ENCODE assay signal across 2 cellular contexts in the genomic region with DNA sequence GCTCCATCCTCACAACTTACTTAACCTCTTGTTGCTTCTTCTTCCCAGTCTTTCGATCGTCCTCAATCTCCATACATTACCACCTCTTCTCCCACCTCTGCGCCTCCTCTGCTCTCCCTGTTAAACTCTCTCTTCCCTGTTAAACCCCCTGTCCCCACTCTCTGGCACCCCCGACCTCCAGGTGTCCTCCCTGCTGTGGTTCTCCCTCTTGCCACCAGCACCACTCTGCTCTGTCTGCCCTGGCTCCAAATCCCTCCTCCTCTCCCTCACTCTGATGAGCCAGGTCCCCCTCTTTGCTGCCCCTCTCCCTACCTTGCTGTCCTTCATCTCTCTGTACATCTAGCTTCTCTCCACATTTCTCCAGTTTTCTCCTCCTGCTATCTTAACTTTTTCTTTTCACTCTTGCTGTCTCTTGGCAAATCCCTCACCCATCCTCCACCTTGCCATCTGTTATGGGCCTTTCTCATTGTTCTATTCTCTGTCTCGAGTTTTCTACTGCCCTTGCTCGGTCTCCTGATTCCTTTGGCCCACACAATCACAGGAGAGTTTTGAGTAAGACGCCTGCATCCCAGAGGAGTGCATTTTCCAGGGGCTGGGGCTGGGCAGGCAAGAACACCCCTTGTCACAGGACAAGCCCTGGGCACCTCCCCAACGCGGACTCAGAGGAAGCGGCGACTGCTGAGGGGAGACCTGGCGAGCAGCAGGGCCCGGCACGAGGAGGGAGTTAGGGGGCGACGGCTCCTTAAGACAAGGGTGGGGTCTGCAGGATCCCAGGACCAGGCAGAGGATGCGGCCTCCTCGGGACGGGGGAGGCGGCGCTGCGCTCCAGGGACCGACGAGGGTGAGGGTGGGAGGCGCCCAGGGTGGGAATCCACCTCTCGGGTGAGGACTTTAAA.
TF ChIP-seq lines count a peak whose summit lies in the region.

No MANE protein-coding gene starts in this region.

TF ChIP-seq in SK-N-SH, 30 proteins besides CTCF, POLR2A, EP300 and RAD21:
- TF ChIP-seq, protein P1, sequence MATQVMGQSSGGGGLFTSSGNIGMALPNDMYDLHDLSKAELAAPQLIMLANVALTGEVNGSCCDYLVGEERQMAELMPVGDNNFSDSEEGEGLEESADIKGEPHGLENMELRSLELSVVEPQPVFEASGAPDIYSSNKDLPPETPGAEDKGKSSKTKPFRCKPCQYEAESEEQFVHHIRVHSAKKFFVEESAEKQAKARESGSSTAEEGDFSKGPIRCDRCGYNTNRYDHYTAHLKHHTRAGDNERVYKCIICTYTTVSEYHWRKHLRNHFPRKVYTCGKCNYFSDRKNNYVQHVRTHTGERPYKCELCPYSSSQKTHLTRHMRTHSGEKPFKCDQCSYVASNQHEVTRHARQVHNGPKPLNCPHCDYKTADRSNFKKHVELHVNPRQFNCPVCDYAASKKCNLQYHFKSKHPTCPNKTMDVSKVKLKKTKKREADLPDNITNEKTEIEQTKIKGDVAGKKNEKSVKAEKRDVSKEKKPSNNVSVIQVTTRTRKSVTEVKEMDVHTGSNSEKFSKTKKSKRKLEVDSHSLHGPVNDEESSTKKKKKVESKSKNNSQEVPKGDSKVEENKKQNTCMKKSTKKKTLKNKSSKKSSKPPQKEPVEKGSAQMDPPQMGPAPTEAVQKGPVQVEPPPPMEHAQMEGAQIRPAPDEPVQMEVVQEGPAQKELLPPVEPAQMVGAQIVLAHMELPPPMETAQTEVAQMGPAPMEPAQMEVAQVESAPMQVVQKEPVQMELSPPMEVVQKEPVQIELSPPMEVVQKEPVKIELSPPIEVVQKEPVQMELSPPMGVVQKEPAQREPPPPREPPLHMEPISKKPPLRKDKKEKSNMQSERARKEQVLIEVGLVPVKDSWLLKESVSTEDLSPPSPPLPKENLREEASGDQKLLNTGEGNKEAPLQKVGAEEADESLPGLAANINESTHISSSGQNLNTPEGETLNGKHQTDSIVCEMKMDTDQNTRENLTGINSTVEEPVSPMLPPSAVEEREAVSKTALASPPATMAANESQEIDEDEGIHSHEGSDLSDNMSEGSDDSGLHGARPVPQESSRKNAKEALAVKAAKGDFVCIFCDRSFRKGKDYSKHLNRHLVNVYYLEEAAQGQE (IDR thresholded peaks at IDR 0.05; ENCODE audit: low read depth, low read length), result no peak
- TF ChIP-seq, protein P2, sequence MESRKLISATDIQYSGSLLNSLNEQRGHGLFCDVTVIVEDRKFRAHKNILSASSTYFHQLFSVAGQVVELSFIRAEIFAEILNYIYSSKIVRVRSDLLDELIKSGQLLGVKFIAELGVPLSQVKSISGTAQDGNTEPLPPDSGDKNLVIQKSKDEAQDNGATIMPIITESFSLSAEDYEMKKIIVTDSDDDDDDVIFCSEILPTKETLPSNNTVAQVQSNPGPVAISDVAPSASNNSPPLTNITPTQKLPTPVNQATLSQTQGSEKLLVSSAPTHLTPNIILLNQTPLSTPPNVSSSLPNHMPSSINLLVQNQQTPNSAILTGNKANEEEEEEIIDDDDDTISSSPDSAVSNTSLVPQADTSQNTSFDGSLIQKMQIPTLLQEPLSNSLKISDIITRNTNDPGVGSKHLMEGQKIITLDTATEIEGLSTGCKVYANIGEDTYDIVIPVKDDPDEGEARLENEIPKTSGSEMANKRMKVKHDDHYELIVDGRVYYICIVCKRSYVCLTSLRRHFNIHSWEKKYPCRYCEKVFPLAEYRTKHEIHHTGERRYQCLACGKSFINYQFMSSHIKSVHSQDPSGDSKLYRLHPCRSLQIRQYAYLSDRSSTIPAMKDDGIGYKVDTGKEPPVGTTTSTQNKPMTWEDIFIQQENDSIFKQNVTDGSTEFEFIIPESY (IDR thresholded peaks at IDR 0.05; ENCODE audit: borderline replicate concordance, low read depth), result no peak
- TF ChIP-seq POLR2AphosphoS5 (IDR thresholded peaks at IDR 0.05; ENCODE audit: low read depth, low read length) (no peak), GATA2 (CRISPR knock-in tag; IDR thresholded peaks at IDR 0.05) (no peak), SMC3 (IDR thresholded peaks at IDR 0.05; ENCODE audit: low read depth, low read length) (no peak), FOSL2 (IDR thresholded peaks at IDR 0.05; ENCODE audit: borderline replicate concordance, low read depth) (no peak), SIN3A (IDR thresholded peaks at IDR 0.05; ENCODE audit: borderline replicate concordance, low read depth, low read length) (no peak), FOXJ3 (CRISPR knock-in tag; IDR thresholded peaks at IDR 0.05) (no peak), CHD2 (IDR thresholded peaks at IDR 0.05; ENCODE audit: low read length, partially characterized antibody) (no peak), RXRA (IDR thresholded peaks at IDR 0.05; ENCODE audit: borderline replicate concordance, low read depth) (no peak), TCF12 (IDR thresholded peaks at IDR 0.05) (no peak), TEAD4 (IDR thresholded peaks at IDR 0.05; ENCODE audit: borderline replicate concordance, insufficient read depth) (no peak), FOXM1 (IDR thresholded peaks at IDR 0.05; ENCODE audit: low read depth) (no peak), RFX5 (IDR thresholded peaks at IDR 0.05; ENCODE audit: low read length) (no peak)
- TF ChIP-seq, protein P3, sequence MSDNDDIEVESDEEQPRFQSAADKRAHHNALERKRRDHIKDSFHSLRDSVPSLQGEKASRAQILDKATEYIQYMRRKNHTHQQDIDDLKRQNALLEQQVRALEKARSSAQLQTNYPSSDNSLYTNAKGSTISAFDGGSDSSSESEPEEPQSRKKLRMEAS (IDR thresholded peaks at IDR 0.05; ENCODE audit: low read depth), result no peak

TF ChIP-seq in SK-N-SH treated with all-trans-retinoic acid at 6 μM for 48 hours, 23 proteins besides CTCF, POLR2A, EP300 and RAD21 (continued from another document):
- TF ChIP-seq, protein P4, sequence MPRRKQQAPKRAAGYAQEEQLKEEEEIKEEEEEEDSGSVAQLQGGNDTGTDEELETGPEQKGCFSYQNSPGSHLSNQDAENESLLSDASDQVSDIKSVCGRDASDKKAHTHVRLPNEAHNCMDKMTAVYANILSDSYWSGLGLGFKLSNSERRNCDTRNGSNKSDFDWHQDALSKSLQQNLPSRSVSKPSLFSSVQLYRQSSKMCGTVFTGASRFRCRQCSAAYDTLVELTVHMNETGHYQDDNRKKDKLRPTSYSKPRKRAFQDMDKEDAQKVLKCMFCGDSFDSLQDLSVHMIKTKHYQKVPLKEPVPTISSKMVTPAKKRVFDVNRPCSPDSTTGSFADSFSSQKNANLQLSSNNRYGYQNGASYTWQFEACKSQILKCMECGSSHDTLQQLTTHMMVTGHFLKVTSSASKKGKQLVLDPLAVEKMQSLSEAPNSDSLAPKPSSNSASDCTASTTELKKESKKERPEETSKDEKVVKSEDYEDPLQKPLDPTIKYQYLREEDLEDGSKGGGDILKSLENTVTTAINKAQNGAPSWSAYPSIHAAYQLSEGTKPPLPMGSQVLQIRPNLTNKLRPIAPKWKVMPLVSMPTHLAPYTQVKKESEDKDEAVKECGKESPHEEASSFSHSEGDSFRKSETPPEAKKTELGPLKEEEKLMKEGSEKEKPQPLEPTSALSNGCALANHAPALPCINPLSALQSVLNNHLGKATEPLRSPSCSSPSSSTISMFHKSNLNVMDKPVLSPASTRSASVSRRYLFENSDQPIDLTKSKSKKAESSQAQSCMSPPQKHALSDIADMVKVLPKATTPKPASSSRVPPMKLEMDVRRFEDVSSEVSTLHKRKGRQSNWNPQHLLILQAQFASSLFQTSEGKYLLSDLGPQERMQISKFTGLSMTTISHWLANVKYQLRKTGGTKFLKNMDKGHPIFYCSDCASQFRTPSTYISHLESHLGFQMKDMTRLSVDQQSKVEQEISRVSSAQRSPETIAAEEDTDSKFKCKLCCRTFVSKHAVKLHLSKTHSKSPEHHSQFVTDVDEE (CRISPR knock-in tag; IDR thresholded peaks at IDR 0.05), result no peak
- TF ChIP-seq OSR1 (CRISPR knock-in tag; IDR thresholded peaks at IDR 0.05) (no peak), ZNF70 (CRISPR knock-in tag; IDR thresholded peaks at IDR 0.05) (no peak)
- TF ChIP-seq, protein P5, sequence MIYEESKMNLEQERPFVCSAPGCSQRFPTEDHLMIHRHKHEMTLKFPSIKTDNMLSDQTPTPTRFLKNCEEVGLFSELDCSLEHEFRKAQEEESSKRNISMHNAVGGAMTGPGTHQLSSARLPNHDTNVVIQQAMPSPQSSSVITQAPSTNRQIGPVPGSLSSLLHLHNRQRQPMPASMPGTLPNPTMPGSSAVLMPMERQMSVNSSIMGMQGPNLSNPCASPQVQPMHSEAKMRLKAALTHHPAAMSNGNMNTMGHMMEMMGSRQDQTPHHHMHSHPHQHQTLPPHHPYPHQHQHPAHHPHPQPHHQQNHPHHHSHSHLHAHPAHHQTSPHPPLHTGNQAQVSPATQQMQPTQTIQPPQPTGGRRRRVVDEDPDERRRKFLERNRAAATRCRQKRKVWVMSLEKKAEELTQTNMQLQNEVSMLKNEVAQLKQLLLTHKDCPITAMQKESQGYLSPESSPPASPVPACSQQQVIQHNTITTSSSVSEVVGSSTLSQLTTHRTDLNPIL (CRISPR knock-in tag; IDR thresholded peaks at IDR 0.05; ENCODE audit: low read depth), result no peak
